Comparison of ENCODE assay signal across 1 cellular context in genomic region chr4:69760455-69760854, GRCh38.
TF ChIP-seq lines count a peak whose summit lies in the region.

Gene SULT1B1 (minus strand): TSS chr4:69760620. CDS start chr4:69755217, 5,403 bp downstream.

TF ChIP-seq in IMR-90, 13 proteins besides CTCF, POLR2A, EP300 and RAD21 (continued from another document):
- no peak for TF ChIP-seq USF2 (IDR thresholded peaks at IDR 0.05; ENCODE audit: low read depth, low read length)
- no peak for TF ChIP-seq MXI1 (IDR thresholded peaks at IDR 0.05; ENCODE audit: borderline replicate concordance, low read depth, low read length)
